In genomic region chr5:157180374-157181264, GRCh38 we compare ENCODE assay signal across 1 cellular context.
TF ChIP-seq lines count a peak whose summit lies in the region.

TSS of gene ITK (plus strand) at chr5:157180840. CDS start at chr5:157180978, 138 bp downstream.

TF ChIP-seq in HepG2, 621 proteins besides CTCF, POLR2A, EP300 and RAD21:
- TF ChIP-seq PTBP1 (IDR thresholded peaks at IDR 0.05; ENCODE audit: low read depth, low read length, poor library complexity, severe bottlenecking), result no peak
- no peak for TF ChIP-seq GMEB2 (CRISPR knock-in tag; IDR thresholded peaks at IDR 0.05; ENCODE audit: low read depth)
- TF ChIP-seq ZNF333 (CRISPR knock-in tag; IDR thresholded peaks at IDR 0.05; ENCODE audit: borderline replicate concordance), result no peak
- no peak for TF ChIP-seq SOX13 (IDR thresholded peaks at IDR 0.05)
- TF ChIP-seq SOX13 (CRISPR knock-in tag; conservative IDR thresholded peaks at IDR 0.05 in 1 of 2, IDR thresholded peaks at IDR 0.05 in 1 of 2), result no peak
- TF ChIP-seq, protein P1, sequence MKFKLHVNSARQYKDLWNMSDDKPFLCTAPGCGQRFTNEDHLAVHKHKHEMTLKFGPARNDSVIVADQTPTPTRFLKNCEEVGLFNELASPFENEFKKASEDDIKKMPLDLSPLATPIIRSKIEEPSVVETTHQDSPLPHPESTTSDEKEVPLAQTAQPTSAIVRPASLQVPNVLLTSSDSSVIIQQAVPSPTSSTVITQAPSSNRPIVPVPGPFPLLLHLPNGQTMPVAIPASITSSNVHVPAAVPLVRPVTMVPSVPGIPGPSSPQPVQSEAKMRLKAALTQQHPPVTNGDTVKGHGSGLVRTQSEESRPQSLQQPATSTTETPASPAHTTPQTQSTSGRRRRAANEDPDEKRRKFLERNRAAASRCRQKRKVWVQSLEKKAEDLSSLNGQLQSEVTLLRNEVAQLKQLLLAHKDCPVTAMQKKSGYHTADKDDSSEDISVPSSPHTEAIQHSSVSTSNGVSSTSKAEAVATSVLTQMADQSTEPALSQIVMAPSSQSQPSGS (CRISPR knock-in tag; IDR thresholded peaks at IDR 0.05), result no peak
- TF ChIP-seq HOXA9 (CRISPR knock-in tag; IDR thresholded peaks at IDR 0.05; ENCODE audit: borderline replicate concordance), result no peak
- TF ChIP-seq SP5 (CRISPR knock-in tag; IDR thresholded peaks at IDR 0.05; ENCODE audit: borderline replicate concordance, low read depth), result no peak
- no peak for TF ChIP-seq ZNF432 (CRISPR knock-in tag; IDR thresholded peaks at IDR 0.05; ENCODE audit: borderline replicate concordance)
- no peak for TF ChIP-seq FOXK1 (CRISPR knock-in tag; IDR thresholded peaks at IDR 0.05; ENCODE audit: borderline replicate concordance, low read depth)
